27 cellular contexts compared by ENCODE assay signal in genomic region chr11:83818349-83818748, GRCh38.
DNase-seq lines count a peak whose midpoint lies in the region; ATAC-seq, FAIRE-seq and TF ChIP-seq lines count a peak whose summit lies in the region.
"Had no signal": no experiment of that assay in that cellular context is flagged by ENCODE, and none has a peak within 500 bp of the region (broad histone marks: within the 10 kb centered on the region; RNA-seq: fewer than 3 reads in every experiment).

No MANE protein-coding gene starts in this region.

- TF ChIP-seq CTCF in gastrocnemius medialis (IDR thresholded peaks at IDR 0.05 in 4 of 5, conservative IDR thresholded peaks at IDR 0.05 in 1 of 5): no peak

- H3K4me3 ChIP-seq in gastrocnemius medialis: no peak overlapping the region
- H3K4me3 ChIP-seq: BLaER1, heart right ventricle had no signal

- H3K36me3 ChIP-seq in gastrocnemius medialis: no peaks in the 10 kb centered on the region
- H3K36me3 ChIP-seq: BLaER1, heart right ventricle had no signal

- H3K4me1 ChIP-seq in gastrocnemius medialis: no peaks in the 10 kb centered on the region

- no peaks in the 10 kb centered on the region for H3K27me3 ChIP-seq in gastrocnemius medialis
- H3K27me3 ChIP-seq: BLaER1, heart right ventricle had no signal

- no peak overlapping the region for H3K27ac ChIP-seq in gastrocnemius medialis
- H3K27ac ChIP-seq: BLaER1, heart right ventricle, KMS-11 had no signal

- intact Hi-C loops in left cardiac atrium (cut with DNase I) (loop anchor here (5.0 to 10.0 kb wide), 4 partner anchors 506 to 1136 kb away; no protein-coding TSS in a partner anchor), gastrocnemius medialis (cut with DNase I; ENCODE audit: low total_unique reads) (loop anchor here (5.0 kb wide), 2 partner anchors 576 to 951 kb away; no protein-coding TSS in a partner anchor)

- H3K9me3 ChIP-seq in gastrocnemius medialis: no peaks in the 10 kb centered on the region
- H3K9me3 ChIP-seq: BLaER1, heart right ventricle had no signal

- DNase-seq in 8988T (peak; percentile 24), H54 (ENCODE audit: insufficient read length, low spot score) (no peak), RPMI7951 (ENCODE audit: low read depth) (peak; percentile 5), dermis blood vessel endothelial cell (peak; percentile 2), left cardiac atrium (no peak), gastrocnemius medialis (no peak)
- DNase-seq: ACHN; activated CD8-positive, alpha-beta T cell treated with anti-CD3 and anti-CD28 coated beads, Interleukin-2, amount 10 ng/mL, durations not matched to agents 7 days and 5 days; activated effector memory CD4-positive, alpha-beta T cell treated with Interleukin-2 at 50 U/mL for 16 hours; activated naive CD8-positive, alpha-beta T cell treated with anti-CD3 and anti-CD28 coated beads for 36 hours; activated T-cell treated with anti-CD3 and anti-CD28 coated beads for 4 hours; DND-41; heart right ventricle; midbrain; MV-4-11; naive thymus-derived CD8-positive, alpha-beta T cell; NCI-H187; NCI-H774; right cardiac atrium; SHP77; stimulated activated CD4-positive, alpha-beta T cell treated with anti-CD3 and anti-CD28 coated beads, Interleukin-4, amount 100 ng/mL, for 24 hours; stimulated activated naive B cell treated with anti-CD40 and anti-IgM and Interleukin-4, amounts not matched to agents 10 μg/mL and 1 μg/mL and 100 μg/mL, for 72 hours; T-cell had no signal

- TF ChIP-seq POLR2A in H54 (IDR thresholded peaks at IDR 0.05; ENCODE audit: low read depth, low read length): no peak
- no peak for TF ChIP-seq POLR2A in gastrocnemius medialis (IDR thresholded peaks at IDR 0.05)

- peak; percentile 43 for FAIRE-seq in H54 (lab: Jason Lieb, UNC)

- in situ Hi-C loops in gastrocnemius medialis (cut with MboI; ENCODE audit: low sequenced_read_pairs in 4 of 4): loop anchor here in 3 of 4 donors (10.0 to 25.0 kb wide), 5 partner anchors 506 to 1106 kb away; partner anchors contain the start of gene CCDC90B (in 1 of the 3)

- ATAC-seq in left cardiac atrium (no peak), gastrocnemius medialis (no peak), GM19455 (IDR thresholded peaks at IDR 0.05; ENCODE audit: unreplicated experiment) (no peak), HG02981 (IDR thresholded peaks at IDR 0.05; ENCODE audit: unreplicated experiment) (no peak)
- ATAC-seq: activated CD8-positive, alpha-beta T cell treated with anti-CD3 and anti-CD28 coated beads, Interleukin-2, amount 10 ng/mL, durations not matched to agents 7 days and 5 days; heart right ventricle; naive thymus-derived CD8-positive, alpha-beta T cell; right cardiac atrium; stimulated activated naive B cell treated with anti-CD40 and anti-IgM and Interleukin-4, amounts not matched to agents 10 μg/mL and 1 μg/mL and 100 μg/mL, for 72 hours; T-cell had no signal

Comparison
In these comparisons a context has a peak if more than half of its experiments do, and no peak if none do; other contexts are left out.
1. DNase-seq: peak in 8988T (single experiment), RPMI7951 (single experiment) and dermis blood vessel endothelial cell (single experiment); none in H54 (single experiment), left cardiac atrium (single experiment) and gastrocnemius medialis (0 of 2).